In the genomic region with DNA sequence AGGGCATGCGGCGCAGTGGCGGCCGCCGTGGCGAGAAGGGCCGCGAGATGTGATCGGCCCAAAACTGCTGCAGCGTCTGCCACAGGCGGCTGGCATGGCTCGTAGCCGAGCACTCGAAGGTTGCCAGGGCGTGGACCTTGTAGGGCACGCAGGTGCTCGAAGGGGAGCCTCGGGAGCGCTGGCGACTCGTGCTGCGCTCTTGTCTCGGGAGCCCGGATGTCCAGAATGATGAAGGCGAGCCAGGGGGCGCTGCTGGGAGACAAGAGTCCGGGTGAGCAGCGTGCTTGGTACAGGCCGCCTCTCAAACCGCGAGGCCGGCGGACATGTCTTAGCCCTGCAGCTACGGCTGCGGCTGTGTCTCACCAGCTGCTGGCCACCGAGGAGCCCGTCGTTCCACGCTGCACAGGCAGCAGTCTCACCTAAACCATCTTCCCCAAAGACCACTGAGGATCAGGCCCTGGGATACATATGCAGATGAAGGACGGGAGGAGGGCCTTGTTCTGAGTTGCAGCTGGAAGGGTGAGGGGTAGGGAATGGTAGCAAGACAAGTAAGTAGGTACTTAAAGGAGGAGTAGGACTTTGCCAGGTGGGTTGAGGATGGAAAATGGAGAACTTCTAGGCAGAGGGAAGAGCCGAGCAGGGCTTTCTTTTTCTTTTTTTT, we compare ENCODE assay signal across 8 cellular contexts. TPM values are rescaled to one million over a fixed set of nuclear protein-coding genes. Genes with fewer than 3 reads are reported as not detected.
DNase-seq lines count a peak whose midpoint lies in the region; ATAC-seq, FAIRE-seq and TF ChIP-seq lines count a peak whose summit lies in the region.

No MANE protein-coding gene starts in this region.

- H3K36me3 ChIP-seq in PC-9 (ENCODE audit: low read depth) (no peaks in the 10 kb centered on the region), pancreas (no peaks in the 10 kb centered on the region), transverse colon (no peaks in the 10 kb centered on the region)

- DNase-seq in PC-9 = no peak
- DNase-seq in activated naive CD4-positive, alpha-beta T cell treated with anti-CD3 and anti-CD28 coated beads, Interleukin-2, amount 10 ng/mL, durations not matched to agents 7 days and 5 days = peak; percentile 77
- DNase-seq in Right ventricle myocardium superior = peak; percentile 90
- peak; percentile 59 to 83 (median 72) for DNase-seq in pancreas
- peak; percentile 84 for DNase-seq in transverse colon
- no peak for DNase-seq in 8988T

- no peaks in the 10 kb centered on the region for H3K27me3 ChIP-seq in PC-9 (ENCODE audit: insufficient read depth, low read depth)
- H3K27me3 ChIP-seq in pancreas = no peaks in the 10 kb centered on the region
- H3K27me3 ChIP-seq in transverse colon = no peaks in the 10 kb centered on the region

- H3K4me3 Mint-ChIP-seq in activated naive CD4-positive, alpha-beta T cell treated with anti-CD3 and anti-CD28 coated beads, Interleukin-2, amount 10 ng/mL, durations not matched to agents 7 days and 5 days = peak overlapping the region; percentile 99

- H3K27ac ChIP-seq in PC-9 (no peak overlapping the region), pancreas (peak overlapping the region; percentile 77 to 85 (median 82)), transverse colon (peak overlapping the region; percentile 85 to 98 (median 94))

- peak overlapping the region; percentile 97 for H3K27ac Mint-ChIP-seq in activated naive CD4-positive, alpha-beta T cell treated with anti-CD3 and anti-CD28 coated beads, Interleukin-2, amount 10 ng/mL, durations not matched to agents 7 days and 5 days

- no peak for TF ChIP-seq EP300 in transverse colon (IDR thresholded peaks at IDR 0.05; ENCODE audit: low read depth)

- TF ChIP-seq CTCF in GM12874 (IDR thresholded peaks at IDR 0.05; ENCODE audit: insufficient read depth, low read depth, low read length) (peak; percentile 18; the same call in 1 of the 2 replicates), PC-9 (conservative IDR thresholded peaks at IDR 0.05) (no peak), pancreas (IDR thresholded peaks at IDR 0.05) (no peak), transverse colon (IDR thresholded peaks at IDR 0.05) (peak in 2 of 5 experiments; percentile 17 to 37)

- H3K4me1 Mint-ChIP-seq in activated naive CD4-positive, alpha-beta T cell treated with anti-CD3 and anti-CD28 coated beads, Interleukin-2, amount 10 ng/mL, durations not matched to agents 7 days and 5 days = peaks cover 45% of the 10 kb centered on the region

- no peaks in the 10 kb centered on the region for H3K9me3 Mint-ChIP-seq in activated naive CD4-positive, alpha-beta T cell treated with anti-CD3 and anti-CD28 coated beads, Interleukin-2, amount 10 ng/mL, durations not matched to agents 7 days and 5 days

- no peaks in the 10 kb centered on the region for H3K27me3 Mint-ChIP-seq in activated naive CD4-positive, alpha-beta T cell treated with anti-CD3 and anti-CD28 coated beads, Interleukin-2, amount 10 ng/mL, durations not matched to agents 7 days and 5 days

- H3K9me2 ChIP-seq in PC-9 (ENCODE audit: insufficient read depth) = no peaks in the 10 kb centered on the region

- peak overlapping the region; percentile 69 for H3K4me3 ChIP-seq in PC-9
- peak overlapping the region; percentile 52 to 88 (median 77) for H3K4me3 ChIP-seq in pancreas
- peak overlapping the region; percentile 41 to 63 (median 58) for H3K4me3 ChIP-seq in transverse colon

- H3K4me1 ChIP-seq in PC-9 (replicated peaks; ENCODE audit: insufficient read depth) = peaks cover 31% of the 10 kb centered on the region
- peaks cover 6 to 19% (median 7%) of the 10 kb centered on the region in 3 donors for H3K4me1 ChIP-seq in pancreas
- H3K4me1 ChIP-seq in transverse colon = peaks cover 5 to 26% (median 16%) of the 10 kb centered on the region in 4 donors

- POLR2A ChIA-PET in PC-9 (lab: Charles Lee; ENCODE audit: unreplicated experiment) = no interaction called here

- H3K79me2 ChIP-seq in PC-9 (ENCODE audit: low read depth) = peaks cover 23% of the 10 kb centered on the region

- H4K20me1 ChIP-seq in PC-9 (ENCODE audit: insufficient read depth) = no peaks in the 10 kb centered on the region

- ATAC-seq in HG03025 (IDR thresholded peaks at IDR 0.05; ENCODE audit: low FRiP score, unreplicated experiment) = peak; percentile 14
- ATAC-seq in Right ventricle myocardium superior (ENCODE audit: poor library complexity) = peak; percentile 53
- ATAC-seq in pancreas = peak; percentile 19 to 61 (median 42)

- CTCF ChIA-PET in PC-9 (lab: Charles Lee) = no interaction called here
- CTCF ChIA-PET in activated naive CD4-positive, alpha-beta T cell treated with anti-CD3 and anti-CD28 coated beads, Interleukin-2, amount 10 ng/mL, durations not matched to agents 7 days and 5 days (lab: Charles Lee) = interaction anchor here (0.7 to 1.4 kb wide), 4 partner anchors 11 to 56 kb away, joined by 3 to 10 read pairs (median 4); a partner anchor contains a TSS

- no peak for TF ChIP-seq POLR2A in transverse colon (IDR thresholded peaks at IDR 0.05)

- H3K36me3 Mint-ChIP-seq in activated naive CD4-positive, alpha-beta T cell treated with anti-CD3 and anti-CD28 coated beads, Interleukin-2, amount 10 ng/mL, durations not matched to agents 7 days and 5 days = peaks cover 31% of the 10 kb centered on the region

- peaks cover 25% of the 10 kb centered on the region; the same call in 1 of the 2 replicates for H3F3A ChIP-seq in PC-9 (ENCODE audit: insufficient read depth, low read depth)

- intact Hi-C loops in PC-9 (cut with micrococcal nuclease; ENCODE audit: unreplicated experiment) = no loop called here
- intact Hi-C loops in Right ventricle myocardium superior (cut with DNase I) = loop anchor here (10.0 kb wide), 1 partner anchor 116 kb away; a partner anchor contains a TSS
- intact Hi-C loops in pancreas (cut with DNase I) = no loop called here
- intact Hi-C loops in transverse colon (cut with DNase I; ENCODE audit: low total_unique reads) = no loop called here

- WGBS in pancreas, 2 donors = 30 to 40% methylated on average over 41 of the region's 41 CpGs
- 69% methylated on average over 39 of the region's 41 CpGs; no CpG with 5 or more reads in 1 of the 2 donors for WGBS in transverse colon (ENCODE audit: low coverage in 1 of 2), 2 donors

- H3K9me3 ChIP-seq in PC-9 (ENCODE audit: insufficient read depth, low read depth) (no peaks in the 10 kb centered on the region), pancreas (no peaks in the 10 kb centered on the region), transverse colon (no peaks in the 10 kb centered on the region)

- FAIRE-seq in pancreas (lab: Jason Lieb, UNC) = no peak

- peak overlapping the region; percentile 94 for H2AFZ ChIP-seq in PC-9

- in situ Hi-C loops in transverse colon (cut with MboI; ENCODE audit: low pct_ligation_motif_present in 1 of 4, low pct_unique_long_range_greater_than_20kb in 1 of 4, low sequenced_read_pairs in 3 of 4) = no loop called here

- no TSS peak for BruUV-seq in PC-9 (replicated peaks; lab: Mats Ljungman, UMichigan)

- peak overlapping the region; percentile 88 for H3K4me2 ChIP-seq in PC-9

RNA-seq across cellular contexts. Expression of a gene that starts 1.7 kb away (rescaled TPM):
- total RNA-seq in PC-9 (2021) = not detected in 2 replicates
- not detected for total RNA-seq in Right ventricle myocardium superior
- not detected for total RNA-seq in pancreas
- not detected for polyA plus RNA-seq in pancreas
- total RNA-seq in transverse colon = not detected

RNA-seq across cellular contexts. Expression of a gene that starts 19.6 kb away (rescaled TPM):
- total RNA-seq in PC-9 (2021) (712 and 792 TPM in 2 replicates), Right ventricle myocardium superior (471 TPM), pancreas (100 to 1,000 TPM; 353 to 633 (median 516) TPM), transverse colon (100 to 1,000 TPM; 124 to 398 (median 270) TPM)
- 100 to 1,000 TPM in 1 of 2 donors, 10 to 100 TPM in 1; 66.3 to 117 TPM for polyA plus RNA-seq in pancreas

RNA-seq across cellular contexts. Expression of a gene that starts 53.5 kb away (rescaled TPM):
- total RNA-seq in PC-9 (2021) = 25.7 and 34.0 TPM in 2 replicates
- total RNA-seq in Right ventricle myocardium superior = 10.4 TPM
- 10 to 100 TPM; 10.7 to 18.0 (median 11.5) TPM for total RNA-seq in pancreas
- polyA plus RNA-seq in pancreas = 1 to 10 TPM; 7.1 TPM
- total RNA-seq in transverse colon = 10 to 100 TPM; 22.8 to 28.7 (median 27.3) TPM

RNA-seq across cellular contexts. Expression of a gene that starts 55.7 kb away (rescaled TPM):
- total RNA-seq in PC-9 (2021) (626 and 723 TPM in 2 replicates), Right ventricle myocardium superior (221 TPM), pancreas (100 to 1,000 TPM; 210 to 384 (median 269) TPM), transverse colon (100 to 1,000 TPM; 358 to 910 (median 594) TPM)
- polyA plus RNA-seq in pancreas = 100 to 1,000 TPM; 341 to 395 TPM

Comparison
In these comparisons a context has a peak if more than half of its experiments do, and no peak if none do; other contexts are left out.
1. DNase-seq: peak in activated naive CD4-positive, alpha-beta T cell treated with anti-CD3 and anti-CD28 coated beads, Interleukin-2, amount 10 ng/mL, durations not matched to agents 7 days and 5 days (single experiment), Right ventricle myocardium superior (single experiment), pancreas (6 of 6) and transverse colon (single experiment); none in PC-9 (0 of 2) and 8988T (single experiment).
2. Peak in every context shown above with its lines, with median percentiles within 50 percentile points of each other: ATAC-seq and H3K4me3 ChIP-seq.